ENCODE assay signal across 8 cellular contexts in the genomic region with DNA sequence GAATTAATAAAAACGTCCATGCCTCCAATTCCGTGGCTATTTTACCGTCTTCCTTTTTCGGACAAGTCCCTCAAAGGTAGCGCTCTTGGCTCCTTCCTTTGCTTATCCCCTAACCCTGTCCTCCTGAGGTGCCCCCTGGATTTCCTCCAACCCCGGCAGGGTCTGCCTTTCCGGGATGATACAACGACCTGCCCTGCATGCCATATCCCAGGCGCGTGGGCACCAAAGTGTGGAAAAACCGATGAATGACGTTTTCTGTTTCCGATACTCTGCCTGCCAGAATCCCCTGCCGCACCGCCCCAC. TPM values are rescaled to one million over a fixed set of nuclear protein-coding genes. Genes with fewer than 3 reads are reported as not detected.
DNase-seq lines count a peak whose midpoint lies in the region; ATAC-seq, FAIRE-seq and TF ChIP-seq lines count a peak whose summit lies in the region.

No MANE protein-coding gene starts in this region.

- 9 to 35% methylated on average over 15 of the region's 15 CpGs for WGBS in pancreas, 2 donors

- H3K9ac ChIP-seq in fibroblast of lung (ENCODE audit: insufficient read depth, low read length) = peak overlapping the region; percentile 8

- H3K36me3 ChIP-seq in SJSA1 (peaks cover 10% of the 10 kb centered on the region; the same call in 1 of the 2 replicates), fibroblast of lung (ENCODE audit: control insufficient read depth, insufficient read depth, low read length) (peaks cover 1% of the 10 kb centered on the region), pancreas (peaks cover 0 to 10% (median 0%) of the 10 kb centered on the region in 3 donors)

- H3K4me1 ChIP-seq in SJSA1 (replicated peaks) (0 out of 2 replicates have a peak, but pooled peaks cover 3% of the 10 kb centered on the region), fibroblast of lung (ENCODE audit: control insufficient read depth, extremely low read depth, insufficient read depth, low read length) (no peaks in the 10 kb centered on the region), pancreas (no peaks in the 10 kb centered on the region)

- no peak for FAIRE-seq in pancreas (lab: Jason Lieb, UNC)

- H3K27me3 Mint-ChIP-seq in Calu3 (ENCODE audit: unreplicated experiment) = no peaks in the 10 kb centered on the region

- BruUV-seq in Calu3 (replicated peaks; lab: Mats Ljungman, UMichigan) = TSS peak; percentile 96

- peaks cover 8% of the 10 kb centered on the region for H3K4me1 Mint-ChIP-seq in Calu3 (ENCODE audit: low read depth, unreplicated experiment)

- no peak for TF ChIP-seq CTCF in Calu3 (IDR thresholded peaks at IDR 0.05; ENCODE audit: unreplicated experiment)
- no peak for TF ChIP-seq CTCF in fibroblast of lung (conservative IDR thresholded peaks at IDR 0.05 in 1 of 2, IDR thresholded peaks at IDR 0.05 in 1 of 2; ENCODE audit: low read depth in 1 of 2, low read length in 2 of 2)
- no peak for TF ChIP-seq CTCF in pancreas (IDR thresholded peaks at IDR 0.05)

- H3K79me2 ChIP-seq in fibroblast of lung (ENCODE audit: control insufficient read depth, insufficient read depth, low read length) = no peaks in the 10 kb centered on the region

- H3K27ac Mint-ChIP-seq in Calu3 (ENCODE audit: unreplicated experiment) = peak overlapping the region; percentile 84

- CTCF ChIA-PET in Calu3 (lab: Charles Lee) = no interaction called here

- peak overlapping the region; percentile 90 for H2AFZ ChIP-seq in fibroblast of lung (ENCODE audit: low read length)

- peak overlapping the region; percentile 73 for H3K4me3 Mint-ChIP-seq in Calu3 (ENCODE audit: low read depth, unreplicated experiment)

- H3K27ac ChIP-seq in SJSA1 = no peak overlapping the region
- H3K27ac ChIP-seq in fibroblast of lung (ENCODE audit: insufficient read depth, low read length) = peak overlapping the region; percentile 67
- H3K27ac ChIP-seq in pancreas = peak overlapping the region in 3 of 4 donors; percentile 29 to 64 (median 48)

- H3K36me3 Mint-ChIP-seq in Calu3 (ENCODE audit: insufficient read depth, unreplicated experiment) = peaks cover 25% of the 10 kb centered on the region

- H3K4me3 ChIP-seq in SJSA1 = peak overlapping the region; percentile 62
- H3K4me3 ChIP-seq in fibroblast of lung (replicated peaks in 1 of 4; ENCODE audit: control extremely low read depth in 1 of 4, insufficient read depth in 1 of 4, low read depth in 3 of 4, low read length in 4 of 4) = peak overlapping the region; percentile 71 to 95 (median 79)
- peak overlapping the region; percentile 29 to 54 (median 45) for H3K4me3 ChIP-seq in pancreas

- H3K9me3 Mint-ChIP-seq in Calu3 (ENCODE audit: low read depth, unreplicated experiment) = no peaks in the 10 kb centered on the region

- DNase-seq in Calu3 (no peak), SJSA1 (ENCODE audit: low read depth in 1 of 2, low spot score in 2 of 2) (no peak), fibroblast of lung (ENCODE audit: low read depth in 2 of 2) (no peak), pancreas (peak in 3 of 6 donors; percentile 25 to 47 (median 30)), iPS-NIHi11 (ENCODE audit: low spot score) (no peak), GF-D8 (lab: John Stamatoyannopoulos, UW) (no peak), kidney glomerular epithelial cell (lab: John Stamatoyannopoulos, UW) (no peak)

- ATAC-seq in pancreas (no peak), GM21515 (IDR thresholded peaks at IDR 0.05; ENCODE audit: unreplicated experiment) (no peak)

- H3K27me3 ChIP-seq in SJSA1 (replicated peaks) (no peaks in the 10 kb centered on the region), fibroblast of lung (ENCODE audit: control insufficient read depth, insufficient read depth, low read length) (no peaks in the 10 kb centered on the region), pancreas (peaks cover 0 to 3% (median 0%) of the 10 kb centered on the region in 4 donors)

- H3K4me2 ChIP-seq in fibroblast of lung (ENCODE audit: extremely low read depth, insufficient read depth, low read length) = peak overlapping the region; percentile 69

- no peaks in the 10 kb centered on the region for H4K20me1 ChIP-seq in fibroblast of lung (ENCODE audit: control insufficient read depth, extremely low read depth, insufficient read depth, low read length)

- intact Hi-C loops in Calu3 (cut with micrococcal nuclease; ENCODE audit: unreplicated experiment) (no loop called here), pancreas (cut with DNase I) (no loop called here)

- H3K9me3 ChIP-seq in SJSA1 (replicated peaks) (no peaks in the 10 kb centered on the region), fibroblast of lung (ENCODE audit: control insufficient read depth, insufficient read depth, low read depth, low read length) (no peaks in the 10 kb centered on the region), pancreas (no peaks in the 10 kb centered on the region)

RNA-seq across cellular contexts. Expression of gene CSTF2, which starts 0.7 kb away (rescaled TPM):
- total RNA-seq in Calu3 (2022) = 66.3 and 67.2 TPM in 2 replicates
- 20.2 and 28.3 TPM in 2 replicates for total RNA-seq in SJSA1 (2014; rRNA removed; shearing (Covaris generic))
- total RNA-seq in fibroblast of lung = 11.4 and 13.4 TPM in 2 replicates
- polyA plus RNA-seq in fibroblast of lung = 16.3 and 25.6 TPM in 2 replicates
- 11.7 and 16.7 TPM in 2 replicates for polyA plus RNA-seq in fibroblast of lung (2012)
- polyA minus RNA-seq in fibroblast of lung (ENCODE audit: low replicate concordance) = 14.3 and 16.6 TPM in 2 replicates
- 1 to 10 TPM; 2.5 to 6.0 (median 4.7) TPM for total RNA-seq in pancreas
- 1 to 10 TPM; 1.6 to 4.1 TPM for polyA plus RNA-seq in pancreas

RNA-seq across cellular contexts. Expression of gene NOX1, which starts 54.7 kb away (rescaled TPM):
- not detected in 2 replicates for total RNA-seq in Calu3 (2022)
- not detected in 2 replicates for total RNA-seq in SJSA1 (2014; rRNA removed; shearing (Covaris generic))
- not detected in 2 replicates for total RNA-seq in fibroblast of lung
- not detected in 2 replicates for polyA plus RNA-seq in fibroblast of lung
- not detected in 2 replicates for polyA plus RNA-seq in fibroblast of lung (2012)
- polyA minus RNA-seq in fibroblast of lung (ENCODE audit: low replicate concordance) = not detected in 2 replicates
- under 1 TPM in 1 of 6 donors, not detected in 5; 0.16 TPM for total RNA-seq in pancreas
- not detected for polyA plus RNA-seq in pancreas
